Comparison of ENCODE assay signal across 1 cellular context in genomic region chr6:32432050-32432450, GRCh38.
TF ChIP-seq lines count a peak whose summit lies in the region.

No MANE protein-coding gene starts in this region.

TF ChIP-seq in SK-N-SH treated with all-trans-retinoic acid at 6 μM for 48 hours, 23 proteins besides CTCF, POLR2A, EP300 and RAD21 (continued from another document):
- TF ChIP-seq TSHZ2 (CRISPR knock-in tag; IDR thresholded peaks at IDR 0.05) (no peak), CSDC2 (CRISPR knock-in tag; IDR thresholded peaks at IDR 0.05) (no peak), TOX (CRISPR knock-in tag; IDR thresholded peaks at IDR 0.05; ENCODE audit: borderline replicate concordance) (no peak), RARB (CRISPR knock-in tag; IDR thresholded peaks at IDR 0.05) (no peak), ZFP3 (CRISPR knock-in tag; IDR thresholded peaks at IDR 0.05) (no peak), PATZ1 (CRISPR knock-in tag; IDR thresholded peaks at IDR 0.05; ENCODE audit: borderline replicate concordance) (no peak), ZFP30 (CRISPR knock-in tag; IDR thresholded peaks at IDR 0.05) (no peak), ARNTL (CRISPR knock-in tag; IDR thresholded peaks at IDR 0.05; ENCODE audit: borderline replicate concordance, low read depth) (no peak), OSR1 (CRISPR knock-in tag; IDR thresholded peaks at IDR 0.05) (no peak), BACH2 (CRISPR knock-in tag; IDR thresholded peaks at IDR 0.05; ENCODE audit: borderline replicate concordance) (no peak), POU6F1 (CRISPR knock-in tag; IDR thresholded peaks at IDR 0.05; ENCODE audit: borderline replicate concordance, low read depth) (no peak), ZNF70 (CRISPR knock-in tag; IDR thresholded peaks at IDR 0.05) (no peak), ZNF8 (CRISPR knock-in tag; IDR thresholded peaks at IDR 0.05) (no peak), CREB5 (CRISPR knock-in tag; IDR thresholded peaks at IDR 0.05; ENCODE audit: low read depth) (no peak), SNAI2 (CRISPR knock-in tag; IDR thresholded peaks at IDR 0.05) (no peak)
